Comparison of ENCODE assay signal across 23 cellular contexts in the genomic region with DNA sequence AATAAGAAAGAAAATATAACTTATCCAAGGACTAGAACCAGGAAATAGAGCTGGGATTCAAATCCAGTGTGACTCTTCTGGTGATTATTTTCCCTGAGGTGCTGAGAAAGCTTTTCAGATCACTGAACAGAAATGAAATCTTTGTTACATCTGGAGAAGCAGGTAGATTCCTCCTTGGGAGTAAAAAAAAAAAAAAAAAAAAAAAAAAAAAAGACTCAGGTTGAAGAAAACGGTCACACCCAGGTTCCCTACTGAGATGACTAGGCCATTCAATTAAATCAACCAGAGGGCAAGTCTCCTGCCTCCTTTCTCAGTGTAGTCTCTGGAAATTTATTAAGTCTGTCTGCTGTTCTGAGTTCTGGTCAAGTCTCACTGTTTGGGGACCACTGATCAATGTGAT. TPM values are rescaled to one million over a fixed set of nuclear protein-coding genes. Genes with fewer than 3 reads are reported as not detected.
A peak's percentile ranks its signal among the peaks of the same experiment; 100 is the strongest.
DNase-seq lines count a peak whose midpoint lies in the region; ATAC-seq, FAIRE-seq and TF ChIP-seq lines count a peak whose summit lies in the region.
"Had no signal": no experiment of that assay in that cellular context is flagged by ENCODE, and none has a peak within 500 bp of the region (broad histone marks: within the 10 kb centered on the region; RNA-seq: fewer than 3 reads in every experiment).

No MANE protein-coding gene starts in this region.

- 0% methylated on average over 1 of the region's 1 CpG for WGBS in K562 (ENCODE audit: insufficient coverage, low coverage, missing lambda C conversion rate)

- H3K79me2 ChIP-seq in K562 (ENCODE audit: control insufficient read depth, insufficient read depth, low read length) = no peaks in the 10 kb centered on the region
- H3K79me2 ChIP-seq: hepatocyte had no signal

- TF ChIP-seq RAD21 in K562 (CRISPR knock-in tag; conservative IDR thresholded peaks at IDR 0.05 in 1 of 2, IDR thresholded peaks at IDR 0.05 in 1 of 2) = no peak

- no peak overlapping the region for H3K27ac ChIP-seq in K562 (ENCODE audit: extremely low read depth, low read depth, low read length)
- H3K27ac ChIP-seq: hepatocyte, neural progenitor cell, SK-N-MC, testis had no signal

- POLR2A ChIA-PET in K562 (lab: Yijun Ruan, JAX) = interaction anchor here (0.6 to 1.5 kb wide), 3 partner anchors 9 to 14 kb away, joined by 4 to 7 read pairs (median 5); no protein-coding TSS in a partner anchor

- no peak overlapping the region for H3K4me3 Mint-ChIP-seq in activated naive CD8-positive, alpha-beta T cell
- no peak overlapping the region for H3K4me3 Mint-ChIP-seq in activated naive CD8-positive, alpha-beta T cell treated with anti-CD3 and anti-CD28 coated beads, Interleukin-2, amount 50 U/mL, for 24 hours
- no peak overlapping the region for H3K4me3 Mint-ChIP-seq in naive B cell
- H3K4me3 Mint-ChIP-seq in stimulated activated memory B cell treated with anti-CD40 and anti-IgM and Interleukin-4, amounts not matched to agents 10 μg/mL and 1 μg/mL and 100 μg/mL, for 72 hours = no peak overlapping the region
- H3K4me3 Mint-ChIP-seq: CD8-positive, alpha-beta memory T cell; neural progenitor cell had no signal

- H3K4me2 ChIP-seq in K562 (ENCODE audit: insufficient read depth, low read length) = no peak overlapping the region
- H3K4me2 ChIP-seq: hepatocyte, neural progenitor cell had no signal

- no peaks in the 10 kb centered on the region for H3K9me1 ChIP-seq in K562 (ENCODE audit: control insufficient read depth, insufficient read depth, low read length)

- TF ChIP-seq EP300 in K562 (IDR thresholded peaks at IDR 0.05; ENCODE audit: low read length) = no peak

- BruUV-seq in K562 (replicated peaks; lab: Mats Ljungman, UMichigan) = no TSS peak

- no peaks in the 10 kb centered on the region for H3K9me3 Mint-ChIP-seq in activated naive CD8-positive, alpha-beta T cell (ENCODE audit: low read depth)
- no peaks in the 10 kb centered on the region for H3K9me3 Mint-ChIP-seq in activated naive CD8-positive, alpha-beta T cell treated with anti-CD3 and anti-CD28 coated beads, Interleukin-2, amount 50 U/mL, for 24 hours
- no peaks in the 10 kb centered on the region for H3K9me3 Mint-ChIP-seq in naive B cell
- no peaks in the 10 kb centered on the region for H3K9me3 Mint-ChIP-seq in stimulated activated memory B cell treated with anti-CD40 and anti-IgM and Interleukin-4, amounts not matched to agents 10 μg/mL and 1 μg/mL and 100 μg/mL, for 72 hours
- H3K9me3 Mint-ChIP-seq: CD8-positive, alpha-beta memory T cell; neural progenitor cell had no signal

- H3K4me3 ChIP-seq in K562 = no peak overlapping the region
- H3K4me3 ChIP-seq: hepatocyte, neural progenitor cell, SK-N-MC, testis had no signal

- H3K4me1 ChIP-seq in K562 (replicated peaks in 1 of 2; ENCODE audit: control insufficient read depth in 2 of 2, insufficient read depth in 2 of 2, low read length in 2 of 2) = peaks cover 0 to 16% of the 10 kb centered on the region in 2 experiments; a peak in 3 of 5 replicates
- H3K4me1 ChIP-seq: neural progenitor cell, testis had no signal

- no peak overlapping the region for H2AFZ ChIP-seq in K562 (ENCODE audit: low read depth, low read length)
- H2AFZ ChIP-seq: hepatocyte, neural progenitor cell had no signal

- no peak overlapping the region for H3K9ac ChIP-seq in K562 (ENCODE audit: insufficient read depth in 1 of 2, low read depth in 2 of 2, low read length in 2 of 2)
- H3K9ac ChIP-seq: neural progenitor cell had no signal

- DNase-seq in activated naive CD8-positive, alpha-beta T cell treated with anti-CD3 and anti-CD28 coated beads, Interleukin-2, amount 50 U/mL, for 24 hours = no peak
- DNase-seq in K562 (ENCODE audit: extremely low read depth in 1 of 4, low spot score in 3 of 4) (no peak), naive B cell (no peak), pons (ENCODE audit: low spot score) (no peak), GM12891 (ENCODE audit: insufficient read length, low spot score) (no peak)
- DNase-seq: activated effector memory CD4-positive, alpha-beta T cell treated with anti-CD3 and anti-CD28 coated beads, Interleukin-2, amount 50 U/mL, for 16 hours; aorta; CD8-positive, alpha-beta memory T cell; DMS79; effector CD8-positive, alpha-beta T cell; NCI-H187; NK-92 treated with Interleukin-12 subunit alpha and Interleukin-12 subunit beta, amount 100 ng/mL, for 24 hours; T1000; testis had no signal

- FAIRE-seq in K562 (lab: Jason Lieb, UNC) (no peak), GM12891 (lab: Jason Lieb, UNC) (no peak)

- H3K4me1 Mint-ChIP-seq in activated naive CD8-positive, alpha-beta T cell (ENCODE audit: low read depth) = peaks cover 4% of the 10 kb centered on the region
- peaks cover 19% of the 10 kb centered on the region for H3K4me1 Mint-ChIP-seq in activated naive CD8-positive, alpha-beta T cell treated with anti-CD3 and anti-CD28 coated beads, Interleukin-2, amount 50 U/mL, for 24 hours
- H3K4me1 Mint-ChIP-seq in naive B cell = no peaks in the 10 kb centered on the region
- no peaks in the 10 kb centered on the region for H3K4me1 Mint-ChIP-seq in stimulated activated memory B cell treated with anti-CD40 and anti-IgM and Interleukin-4, amounts not matched to agents 10 μg/mL and 1 μg/mL and 100 μg/mL, for 72 hours
- H3K4me1 Mint-ChIP-seq: neural progenitor cell had no signal

- in situ Hi-C loops in K562 (cut with MboI) = no loop called here

- H3K9me3 ChIP-seq in K562 (replicated peaks; ENCODE audit: control insufficient read depth, insufficient read depth, low read depth, low read length) = no peaks in the 10 kb centered on the region
- H3K9me3 ChIP-seq: testis had no signal

- CTCF ChIA-PET in K562 (lab: Yijun Ruan, JAX; ENCODE audit: low intra/inter-chr PET ratio) = no interaction called here

- TF ChIP-seq POLR2A in K562 (conservative IDR thresholded peaks at IDR 0.05) = no peak
- TF ChIP-seq POLR2A in GM12891 (IDR thresholded peaks at IDR 0.05; ENCODE audit: low read depth, low read length) = no peak

- no peaks in the 10 kb centered on the region for H3K27me3 Mint-ChIP-seq in activated naive CD8-positive, alpha-beta T cell
- no peaks in the 10 kb centered on the region for H3K27me3 Mint-ChIP-seq in activated naive CD8-positive, alpha-beta T cell treated with anti-CD3 and anti-CD28 coated beads, Interleukin-2, amount 50 U/mL, for 24 hours
- H3K27me3 Mint-ChIP-seq in naive B cell = no peaks in the 10 kb centered on the region
- no peaks in the 10 kb centered on the region for H3K27me3 Mint-ChIP-seq in stimulated activated memory B cell treated with anti-CD40 and anti-IgM and Interleukin-4, amounts not matched to agents 10 μg/mL and 1 μg/mL and 100 μg/mL, for 72 hours
- H3K27me3 Mint-ChIP-seq: CD8-positive, alpha-beta memory T cell had no signal

- no peak for TF ChIP-seq CTCF in K562 (IDR thresholded peaks at IDR 0.05 in 2 of 3, conservative IDR thresholded peaks at IDR 0.05 in 1 of 3; ENCODE audit: insufficient read depth in 2 of 3, low read depth in 1 of 3, low read length in 3 of 3)

- no peaks in the 10 kb centered on the region for H4K20me1 ChIP-seq in K562 (replicated peaks; ENCODE audit: control insufficient read depth, insufficient read depth, low read length)

- H3K36me3 Mint-ChIP-seq in activated naive CD8-positive, alpha-beta T cell = peaks cover 8% of the 10 kb centered on the region
- peaks cover 13% of the 10 kb centered on the region for H3K36me3 Mint-ChIP-seq in activated naive CD8-positive, alpha-beta T cell treated with anti-CD3 and anti-CD28 coated beads, Interleukin-2, amount 50 U/mL, for 24 hours (ENCODE audit: low read depth)
- peaks cover 0 to 6% of the 10 kb centered on the region in 2 donors for H3K36me3 Mint-ChIP-seq in naive B cell
- peaks cover 13% of the 10 kb centered on the region for H3K36me3 Mint-ChIP-seq in stimulated activated memory B cell treated with anti-CD40 and anti-IgM and Interleukin-4, amounts not matched to agents 10 μg/mL and 1 μg/mL and 100 μg/mL, for 72 hours

- intact Hi-C loops in K562 (cut with micrococcal nuclease) = no loop called here

- H3K36me3 ChIP-seq in K562 (ENCODE audit: control insufficient read depth, insufficient read depth, low read length) = peaks cover 35% of the 10 kb centered on the region

- H3K27me3 ChIP-seq in K562 (ENCODE audit: control insufficient read depth in 2 of 2, insufficient read depth in 2 of 2, low read length in 2 of 2) = no peaks in the 10 kb centered on the region
- H3K27me3 ChIP-seq: hepatocyte, neural progenitor cell, testis had no signal

- ATAC-seq in activated naive CD8-positive, alpha-beta T cell treated with anti-CD3 and anti-CD28 coated beads, Interleukin-2, amount 50 U/mL, for 24 hours = no peak
- ATAC-seq in K562 = peak; percentile 29; the same call in 1 of the 3 replicates
- no peak for ATAC-seq in naive B cell (ENCODE audit: low read depth in 2 of 2)
- ATAC-seq in stimulated activated memory B cell treated with anti-CD40 and anti-IgM and Interleukin-4, amounts not matched to agents 10 μg/mL and 1 μg/mL and 100 μg/mL, for 72 hours = no peak
- ATAC-seq in GM18858 (IDR thresholded peaks at IDR 0.05; ENCODE audit: unreplicated experiment) = no peak

- peak overlapping the region; percentile 1 for H3K27ac Mint-ChIP-seq in activated naive CD8-positive, alpha-beta T cell
- H3K27ac Mint-ChIP-seq in activated naive CD8-positive, alpha-beta T cell treated with anti-CD3 and anti-CD28 coated beads, Interleukin-2, amount 50 U/mL, for 24 hours = no peak overlapping the region
- H3K27ac Mint-ChIP-seq in naive B cell = peak overlapping the region in 4 of 6 donors; percentile 18 to 89 (median 47)
- peak overlapping the region; percentile 42 for H3K27ac Mint-ChIP-seq in stimulated activated memory B cell treated with anti-CD40 and anti-IgM and Interleukin-4, amounts not matched to agents 10 μg/mL and 1 μg/mL and 100 μg/mL, for 72 hours
- H3K27ac Mint-ChIP-seq: neural progenitor cell had no signal

RNA-seq across cellular contexts. Expression of a gene that starts 24.0 kb away (rescaled TPM):
- total RNA-seq in K562 (2011; cell fraction: chromatin; rRNA removed; ENCODE audit: low replicate concordance) = 22.1 and 29.4 TPM in 2 replicates
- 20.8 and 24.9 TPM in 2 replicates for total RNA-seq in K562 (2011; cell fraction: nucleolus; rRNA removed)
- total RNA-seq in K562 (2011; cell fraction: nucleoplasm; rRNA removed) = 25.6 and 31.2 TPM in 2 replicates
- total RNA-seq in K562 (2014; rRNA removed) = 13.9 and 15.5 TPM in 2 replicates
- 17.8 and 19.7 TPM in 2 replicates for total RNA-seq in K562 (2014; rRNA removed; fragmentation: Illumina TruSeq; extraction: Trizol)
- 5.8 and 6.2 TPM in 2 replicates for total RNA-seq in K562 (2015; rRNA removed; fragmentation: Illumina TruSeq; extraction: Trizol)
- total RNA-seq in K562 (2021) = 12.5 and 13.1 TPM in 2 replicates
- polyA plus RNA-seq in K562 (2011; rRNA removed) = 75.0 and 107 TPM in 2 replicates
- polyA plus RNA-seq in K562 (2011; cell fraction: cytosol; rRNA removed) = 64.8 and 102 TPM in 2 replicates
- 27.6 and 70.1 TPM in 2 replicates for polyA plus RNA-seq in K562 (2011; cell fraction: nucleus; rRNA removed)
- polyA plus RNA-seq in K562 (2012) = 19.8 and 63.2 TPM in 2 replicates
- 20.3 and 21.9 TPM in 2 replicates for polyA plus RNA-seq in K562 (2014; fragmentation: Illumina TruSeq; extraction: Trizol)
- 10 to 100 TPM; 23.2 to 26.7 TPM for polyA plus RNA-seq in K562 (2014; fragmentation: Nextera tagmentation; extraction: Ambion mirVana)
- polyA plus RNA-seq in K562 (2014; rRNA removed) = 11.7 and 13.4 TPM in 2 replicates
- polyA minus RNA-seq in K562 (2011; rRNA and poly(A)+ RNA removed) = 63.5 and 97.5 TPM in 2 replicates
- 36.9 and 46.0 TPM in 2 replicates for polyA minus RNA-seq in K562 (2011; cell fraction: cytosol; rRNA and poly(A)+ RNA removed)
- 10.5 and 31.0 TPM in 2 replicates for polyA minus RNA-seq in K562 (2011; cell fraction: nucleus; rRNA and poly(A)+ RNA removed)
- polyA plus RNA-seq in naive B cell (ENCODE audit: low read depth in 6 of 6) = 1 to 10 TPM in 3 of 6 donors, under 1 TPM in 2, not detected in 1; 0.70 to 1.4 (median 1.1) TPM
- 1.5 TPM for polyA plus RNA-seq in GM12891 (2012; ENCODE audit: low read depth, missing spikeins)

RNA-seq across cellular contexts. Expression of a gene that starts 30.8 kb away (rescaled TPM):
- total RNA-seq in K562 (2011; cell fraction: chromatin; rRNA removed; ENCODE audit: low replicate concordance) = 25.9 and 27.2 TPM in 2 replicates
- total RNA-seq in K562 (2011; cell fraction: nucleolus; rRNA removed) = 12.0 and 12.2 TPM in 2 replicates
- total RNA-seq in K562 (2011; cell fraction: nucleoplasm; rRNA removed) = 19.9 and 28.7 TPM in 2 replicates
- total RNA-seq in K562 (2014; rRNA removed) (32.8 and 34.6 TPM in 2 replicates), K562 (2014; rRNA removed; fragmentation: Illumina TruSeq; extraction: Trizol) (54.0 and 62.1 TPM in 2 replicates), K562 (2015; rRNA removed; fragmentation: Illumina TruSeq; extraction: Trizol) (54.3 and 60.0 TPM in 2 replicates), K562 (2021) (69.1 and 70.7 TPM in 2 replicates)
- polyA plus RNA-seq in K562 (2011; rRNA removed) (64.3 and 69.8 TPM in 2 replicates), K562 (2014; fragmentation: Illumina TruSeq; extraction: Trizol) (46.3 and 50.1 TPM in 2 replicates), K562 (2014; fragmentation: Nextera tagmentation; extraction: Ambion mirVana) (1 to 10 TPM; 7.8 to 8.5 TPM), K562 (2014; rRNA removed) (34.1 and 39.2 TPM in 2 replicates), naive B cell (ENCODE audit: low read depth in 6 of 6) (10 to 100 TPM; 55.8 to 84.7 (median 61.4) TPM)
- polyA plus RNA-seq in K562 (2011; cell fraction: cytosol; rRNA removed) = 17.7 and 26.3 TPM in 2 replicates
- 19.2 and 24.4 TPM in 2 replicates for polyA plus RNA-seq in K562 (2011; cell fraction: nucleus; rRNA removed)
- 42.1 and 56.5 TPM in 2 replicates for polyA plus RNA-seq in K562 (2012)
- 49.5 and 51.2 TPM in 2 replicates for polyA minus RNA-seq in K562 (2011; rRNA and poly(A)+ RNA removed)
- polyA minus RNA-seq in K562 (2011; cell fraction: cytosol; rRNA and poly(A)+ RNA removed) = 23.7 and 30.0 TPM in 2 replicates
- polyA minus RNA-seq in K562 (2011; cell fraction: nucleus; rRNA and poly(A)+ RNA removed) = 11.0 and 18.7 TPM in 2 replicates
- 62.5 TPM for polyA plus RNA-seq in GM12891 (2012; ENCODE audit: low read depth, missing spikeins)

RNA-seq across cellular contexts. Expression of a gene that starts 43.6 kb away (rescaled TPM):
- total RNA-seq in K562 (2011; cell fraction: chromatin; rRNA removed; ENCODE audit: low replicate concordance) = 34.6 and 42.7 TPM in 2 replicates
- total RNA-seq in K562 (2011; cell fraction: nucleolus; rRNA removed) = 39.7 and 40.9 TPM in 2 replicates
- 44.7 and 64.3 TPM in 2 replicates for total RNA-seq in K562 (2011; cell fraction: nucleoplasm; rRNA removed)
- total RNA-seq in K562 (2014; rRNA removed) (21.1 and 33.9 TPM in 2 replicates), K562 (2014; rRNA removed; fragmentation: Illumina TruSeq; extraction: Trizol) (24.7 and 25.8 TPM in 2 replicates), K562 (2015; rRNA removed; fragmentation: Illumina TruSeq; extraction: Trizol) (20.9 and 22.1 TPM in 2 replicates), K562 (2021) (24.6 and 25.1 TPM in 2 replicates)
- polyA plus RNA-seq in K562 (2011; rRNA removed) (48.1 and 53.4 TPM in 2 replicates), K562 (2014; fragmentation: Illumina TruSeq; extraction: Trizol) (23.3 and 26.6 TPM in 2 replicates), K562 (2014; fragmentation: Nextera tagmentation; extraction: Ambion mirVana) (10 to 100 TPM; 23.6 to 30.6 TPM), K562 (2014; rRNA removed) (38.0 and 56.9 TPM in 2 replicates), naive B cell (ENCODE audit: low read depth in 6 of 6) (10 to 100 TPM; 26.2 to 48.4 (median 38.6) TPM)
- polyA plus RNA-seq in K562 (2011; cell fraction: cytosol; rRNA removed) = 45.7 and 51.0 TPM in 2 replicates
- polyA plus RNA-seq in K562 (2011; cell fraction: nucleus; rRNA removed) = 104 and 138 TPM in 2 replicates
- 19.2 and 29.0 TPM in 2 replicates for polyA plus RNA-seq in K562 (2012)
- polyA minus RNA-seq in K562 (2011; rRNA and poly(A)+ RNA removed) = 26.3 and 29.4 TPM in 2 replicates
- polyA minus RNA-seq in K562 (2011; cell fraction: cytosol; rRNA and poly(A)+ RNA removed) = 14.8 and 17.8 TPM in 2 replicates
- 12.9 and 15.8 TPM in 2 replicates for polyA minus RNA-seq in K562 (2011; cell fraction: nucleus; rRNA and poly(A)+ RNA removed)
- polyA plus RNA-seq in GM12891 (2012; ENCODE audit: low read depth, missing spikeins) = 16.2 TPM

RNA-seq across cellular contexts. Expression of a gene that starts 51.9 kb away (rescaled TPM):
- 121 and 156 TPM in 2 replicates for total RNA-seq in K562 (2011; cell fraction: chromatin; rRNA removed; ENCODE audit: low replicate concordance)
- total RNA-seq in K562 (2011; cell fraction: nucleolus; rRNA removed) = 140 and 161 TPM in 2 replicates
- total RNA-seq in K562 (2011; cell fraction: nucleoplasm; rRNA removed) = 154 and 165 TPM in 2 replicates
- total RNA-seq in K562 (2014; rRNA removed) (52.9 and 60.2 TPM in 2 replicates), K562 (2014; rRNA removed; fragmentation: Illumina TruSeq; extraction: Trizol) (70.5 and 80.5 TPM in 2 replicates), K562 (2015; rRNA removed; fragmentation: Illumina TruSeq; extraction: Trizol) (51.7 and 54.3 TPM in 2 replicates), K562 (2021) (43.5 and 50.6 TPM in 2 replicates)
- polyA plus RNA-seq in K562 (2011; rRNA removed) (162 and 172 TPM in 2 replicates), K562 (2014; fragmentation: Illumina TruSeq; extraction: Trizol) (72.3 and 78.6 TPM in 2 replicates), K562 (2014; fragmentation: Nextera tagmentation; extraction: Ambion mirVana) (100 to 1,000 TPM; 101 to 116 TPM), K562 (2014; rRNA removed) (65.5 and 77.0 TPM in 2 replicates), naive B cell (ENCODE audit: low read depth in 6 of 6) (100 to 1,000 TPM in 1 of 6 donors, 10 to 100 TPM in 5; 47.2 to 107 (median 56.9) TPM)
- polyA plus RNA-seq in K562 (2011; cell fraction: cytosol; rRNA removed) = 68.0 and 106 TPM in 2 replicates
- polyA plus RNA-seq in K562 (2011; cell fraction: nucleus; rRNA removed) = 84.5 and 118 TPM in 2 replicates
- 40.9 and 52.4 TPM in 2 replicates for polyA plus RNA-seq in K562 (2012)
- 125 and 131 TPM in 2 replicates for polyA minus RNA-seq in K562 (2011; rRNA and poly(A)+ RNA removed)
- 82.0 and 107 TPM in 2 replicates for polyA minus RNA-seq in K562 (2011; cell fraction: cytosol; rRNA and poly(A)+ RNA removed)
- polyA minus RNA-seq in K562 (2011; cell fraction: nucleus; rRNA and poly(A)+ RNA removed) = 38.6 and 73.9 TPM in 2 replicates
- polyA plus RNA-seq in GM12891 (2012; ENCODE audit: low read depth, missing spikeins) = 31.8 TPM

RNA-seq across cellular contexts. Expression of a gene that starts 58.0 kb away (rescaled TPM):
- total RNA-seq in K562 (2011; cell fraction: chromatin; rRNA removed; ENCODE audit: low replicate concordance) = not detected in 2 replicates
- not detected in 2 replicates for total RNA-seq in K562 (2011; cell fraction: nucleolus; rRNA removed)
- total RNA-seq in K562 (2011; cell fraction: nucleoplasm; rRNA removed) = not detected in 2 replicates
- total RNA-seq in K562 (2014; rRNA removed) = 0.05 and 0.08 TPM in 2 replicates
- total RNA-seq in K562 (2014; rRNA removed; fragmentation: Illumina TruSeq; extraction: Trizol) = not detected in 2 replicates
- not detected in 2 replicates for total RNA-seq in K562 (2015; rRNA removed; fragmentation: Illumina TruSeq; extraction: Trizol)
- total RNA-seq in K562 (2021) = 0.29 TPM in 1 of 2 replicates, not detected in the other
- 0.08 TPM in 1 of 2 replicates, not detected in the other for polyA plus RNA-seq in K562 (2011; rRNA removed)
- 0.06 and 0.09 TPM in 2 replicates for polyA plus RNA-seq in K562 (2011; cell fraction: cytosol; rRNA removed)
- not detected in 2 replicates for polyA plus RNA-seq in K562 (2011; cell fraction: nucleus; rRNA removed)
- polyA plus RNA-seq in K562 (2012) = 0.04 and 0.29 TPM in 2 replicates
- polyA plus RNA-seq in K562 (2014; fragmentation: Illumina TruSeq; extraction: Trizol) = 0.07 TPM in 1 of 2 replicates, not detected in the other
- polyA plus RNA-seq in K562 (2014; fragmentation: Nextera tagmentation; extraction: Ambion mirVana) = under 1 TPM; 0.03 to 0.18 TPM
- polyA plus RNA-seq in K562 (2014; rRNA removed) = 0.04 and 0.22 TPM in 2 replicates
- polyA minus RNA-seq in K562 (2011; rRNA and poly(A)+ RNA removed) = not detected in 2 replicates
- not detected in 2 replicates for polyA minus RNA-seq in K562 (2011; cell fraction: cytosol; rRNA and poly(A)+ RNA removed)
- polyA minus RNA-seq in K562 (2011; cell fraction: nucleus; rRNA and poly(A)+ RNA removed) = not detected in 2 replicates
- polyA plus RNA-seq in naive B cell (ENCODE audit: low read depth in 6 of 6) = not detected
- polyA plus RNA-seq in GM12891 (2012; ENCODE audit: low read depth, missing spikeins) = 0.27 TPM
- total RNA-seq: aorta; CD8-positive, alpha-beta memory T cell; kidney epithelial cell; NCI-H460; RPMI7951 had no signal
- polyA plus RNA-seq: CD8-positive, alpha-beta memory T cell had no signal

Comparison
In these comparisons a context has a peak if more than half of its experiments do, and no peak if none do; other contexts are left out.
1. RNA of a gene that starts 24.0 kb away (polyA plus RNA-seq): 11.7 to 107 TPM in K562; 0.70 to 1.4 TPM in naive B cell; every median in the first group is over 4 times any median in the second.